ENCODE assay signal across 7 cellular contexts in genomic region chr15:41620536-41621199, GRCh38. TPM values are rescaled to one million over a fixed set of nuclear protein-coding genes. Genes with fewer than 3 reads are reported as not detected.
DNase-seq lines count a peak whose midpoint lies in the region; FAIRE-seq and TF ChIP-seq lines count a peak whose summit lies in the region.

No MANE protein-coding gene starts in this region.

- H3K27ac ChIP-seq in GM23248, result peak overlapping the region; percentile 35; the same call in 1 of the 2 replicates

- H3F3A ChIP-seq in GM23248 (ENCODE audit: insufficient read depth), result peaks cover 18% of the 10 kb centered on the region; the same call in 1 of the 2 replicates

- H3K4me2 ChIP-seq in GM23248 (ENCODE audit: unreplicated experiment), result peak overlapping the region; percentile 84

- H3K9ac ChIP-seq in GM23248, result peak overlapping the region; percentile 73
- no peak overlapping the region for H3K9ac ChIP-seq in endocrine pancreas (ENCODE audit: control insufficient read depth, insufficient read depth, low read length)

- TF ChIP-seq CTCF in neural crest cell (conservative IDR thresholded peaks at IDR 0.05), result no peak

- no peaks in the 10 kb centered on the region for H3K9me2 ChIP-seq in GM23248 (ENCODE audit: insufficient read depth)

- peak overlapping the region; percentile 85 for H2AFZ ChIP-seq in GM23248

- H3K4me3 Mint-ChIP-seq in neural crest cell, result peak overlapping the region; percentile 64

- H3K79me2 ChIP-seq in GM23248 (ENCODE audit: insufficient read depth), result no peaks in the 10 kb centered on the region

- in situ Hi-C loops in GM23248 (cut with MboI), result no loop called here

- no peak for FAIRE-seq in HTR-8/SVneo (lab: Jason Lieb, UNC)

- H3K27ac Mint-ChIP-seq in neural crest cell (ENCODE audit: unreplicated experiment), result no peak overlapping the region

- H3K4me3 ChIP-seq in GM23248, result peak overlapping the region; percentile 69
- H3K4me3 ChIP-seq in endocrine pancreas (ENCODE audit: control insufficient read depth, insufficient read depth, low read length), result peak overlapping the region; percentile 52

- H3K9me3 ChIP-seq in GM23248 (ENCODE audit: low read depth), result no peaks in the 10 kb centered on the region
- H3K9me3 ChIP-seq in endocrine pancreas (ENCODE audit: control insufficient read depth, low read length), result no peaks in the 10 kb centered on the region

- WGBS in GM23248 (ENCODE audit: low coverage in 1 of 2, low lambda C conversion rate in 2 of 2, missing lambda C conversion rate in 2 of 2), 2 experiments, result 22 to 23% methylated on average over 18 of the region's 18 CpGs

- no peaks in the 10 kb centered on the region for H3K27me3 ChIP-seq in GM23248 (replicated peaks; ENCODE audit: insufficient read depth)
- no peaks in the 10 kb centered on the region for H3K27me3 ChIP-seq in endocrine pancreas (ENCODE audit: control insufficient read depth, insufficient read depth, low read length)

- DNase-seq in GM23248 (no peak), OCI-M1 (lab: John Stamatoyannopoulos, UW) (peak; percentile 74), neural crest cell (ENCODE audit: low read depth, low spot score) (no peak), HTR-8/SVneo (ENCODE audit: insufficient read length, low spot score) (no peak), midbrain (lab: John Stamatoyannopoulos, UW) (no peak)
- DNase-seq in stimulated activated CD4-positive, alpha-beta T cell treated with anti-CD3 and anti-CD28 coated beads, Interleukin-4, amount 100 ng/mL, for 4 hours, result no peak

- no peaks in the 10 kb centered on the region for H4K20me1 ChIP-seq in GM23248 (ENCODE audit: insufficient read depth)

- H3K36me3 Mint-ChIP-seq in neural crest cell (ENCODE audit: low read depth), result no peaks in the 10 kb centered on the region

- H3K36me3 ChIP-seq in GM23248 (ENCODE audit: low read depth) (no peaks in the 10 kb centered on the region), endocrine pancreas (ENCODE audit: control insufficient read depth, insufficient read depth, low read length) (no peaks in the 10 kb centered on the region)

- peaks cover 25% of the 10 kb centered on the region for H3K27me3 Mint-ChIP-seq in neural crest cell (ENCODE audit: low read depth)

- H3K4me1 ChIP-seq in GM23248 (ENCODE audit: insufficient read depth) (no peaks in the 10 kb centered on the region), endocrine pancreas (ENCODE audit: control insufficient read depth, insufficient read depth, low read length) (no peaks in the 10 kb centered on the region)

- H3K9me3 Mint-ChIP-seq in neural crest cell, result peaks cover 15% of the 10 kb centered on the region

- peaks cover 9% of the 10 kb centered on the region for H3K4me1 Mint-ChIP-seq in neural crest cell

RNA-seq across cellular contexts. Expression of gene MGA, which starts 39.5 kb away (rescaled TPM):
- total RNA-seq in GM23248 (2014; rRNA removed; shearing (Covaris generic)), result 14.8 and 28.2 TPM in 2 replicates
- 11.8 and 13.2 TPM in 2 replicates for polyA plus RNA-seq in GM23248 (2016; fragmentation: Nextera tagmentation; extraction: Ambion mirVana)
- 50.5 and 52.3 TPM in 2 replicates for total RNA-seq in neural crest cell
